In the genomic region with DNA sequence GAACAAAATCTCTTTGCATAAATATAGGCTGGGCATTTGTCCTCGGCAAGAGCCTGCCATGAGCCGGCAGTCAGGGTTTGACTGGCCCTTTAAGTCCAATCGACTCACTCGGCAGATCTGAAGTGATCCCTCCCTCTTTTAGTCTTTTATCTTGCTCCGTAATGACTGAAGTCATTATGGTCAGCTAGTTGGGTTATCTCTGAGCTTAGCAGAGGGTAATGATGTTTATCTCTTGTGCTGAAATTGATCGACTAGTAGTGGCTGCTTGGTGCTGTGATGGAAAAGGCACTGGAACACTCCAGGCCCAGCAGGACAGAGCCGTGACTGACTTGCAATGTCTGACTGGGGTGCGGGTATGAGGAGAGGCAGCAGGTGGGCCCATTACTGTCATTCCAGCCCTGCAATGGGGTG, we compare ENCODE assay signal across 1 cellular context.
A peak's percentile ranks its signal among the peaks of the same experiment; 100 is the strongest.
TF ChIP-seq lines count a peak whose summit lies in the region.

No MANE protein-coding gene starts in this region.

TF ChIP-seq in HepG2, 621 proteins besides CTCF, POLR2A, EP300 and RAD21 (continued from another document and continues in another):
- TF ChIP-seq HNF1A (IDR thresholded peaks at IDR 0.05; ENCODE audit: low read depth) (0 out of 2 replicates have a peak, but pooled peaks have one; percentile 11), HNF1A (CRISPR knock-in tag; IDR thresholded peaks at IDR 0.05; ENCODE audit: borderline replicate concordance) (no peak), ELF4 (CRISPR knock-in tag; IDR thresholded peaks at IDR 0.05; ENCODE audit: borderline replicate concordance) (no peak), THYN1 (CRISPR knock-in tag; IDR thresholded peaks at IDR 0.05; ENCODE audit: borderline replicate concordance, low read depth) (no peak), ZNF136 (CRISPR knock-in tag; IDR thresholded peaks at IDR 0.05; ENCODE audit: low read depth) (no peak), AGO1 (IDR thresholded peaks at IDR 0.05; ENCODE audit: low read depth, low read length, poor library complexity, severe bottlenecking) (no peak), KAT7 (CRISPR knock-in tag; IDR thresholded peaks at IDR 0.05; ENCODE audit: borderline replicate concordance) (no peak), HOXD1 (CRISPR knock-in tag; IDR thresholded peaks at IDR 0.05) (no peak), MIER3 (CRISPR knock-in tag; IDR thresholded peaks at IDR 0.05; ENCODE audit: borderline replicate concordance) (no peak), PBX2 (CRISPR knock-in tag; IDR thresholded peaks at IDR 0.05) (no peak), HNF1B (CRISPR knock-in tag; IDR thresholded peaks at IDR 0.05) (0 out of 2 replicates have a peak, but pooled peaks have one; percentile 18), SPEN (CRISPR knock-in tag; IDR thresholded peaks at IDR 0.05; ENCODE audit: low read depth) (no peak), ZNF598 (CRISPR knock-in tag; IDR thresholded peaks at IDR 0.05; ENCODE audit: borderline replicate concordance) (no peak), THAP11 (CRISPR knock-in tag; IDR thresholded peaks at IDR 0.05) (peak; percentile 46; the same call in 1 of the 2 replicates), JDP2 (CRISPR knock-in tag; IDR thresholded peaks at IDR 0.05; ENCODE audit: borderline replicate concordance) (no peak), NCOA2 (CRISPR knock-in tag; IDR thresholded peaks at IDR 0.05) (no peak), ZNF230 (CRISPR knock-in tag; IDR thresholded peaks at IDR 0.05) (no peak), SALL2 (CRISPR knock-in tag; IDR thresholded peaks at IDR 0.05) (no peak), DBP (CRISPR knock-in tag; IDR thresholded peaks at IDR 0.05; ENCODE audit: not compliant biosample characterization) (no peak), GATAD1 (CRISPR knock-in tag; IDR thresholded peaks at IDR 0.05) (peak; percentile 47; the same call in 1 of the 2 replicates), YEATS4 (CRISPR knock-in tag; IDR thresholded peaks at IDR 0.05; ENCODE audit: borderline replicate concordance) (0 out of 2 replicates have a peak, but pooled peaks have one; percentile 25), AHR (CRISPR knock-in tag; IDR thresholded peaks at IDR 0.05) (no peak), ZNF101 (CRISPR knock-in tag; IDR thresholded peaks at IDR 0.05; ENCODE audit: borderline replicate concordance, low read depth) (no peak), TAF1 (CRISPR knock-in tag; IDR thresholded peaks at IDR 0.05) (no peak), KLF11 (CRISPR knock-in tag; IDR thresholded peaks at IDR 0.05) (no peak), ZKSCAN8 (CRISPR knock-in tag; IDR thresholded peaks at IDR 0.05; ENCODE audit: borderline replicate concordance) (no peak), ARID3A (IDR thresholded peaks at IDR 0.05; ENCODE audit: low read depth, low read length) (0 out of 2 replicates have a peak, but pooled peaks have one; percentile 31), EHMT2 (IDR thresholded peaks at IDR 0.05; ENCODE audit: borderline replicate concordance, low read depth, low read length) (no peak), ZFP36 (IDR thresholded peaks at IDR 0.05; ENCODE audit: borderline replicate concordance, low read depth, low read length, partially characterized antibody) (no peak), U2AF2 (IDR thresholded peaks at IDR 0.05; ENCODE audit: low read depth, low read length) (no peak), MED1 (CRISPR knock-in tag; IDR thresholded peaks at IDR 0.05) (peak; percentile 56), MAFK (conservative IDR thresholded peaks at IDR 0.05 in 1 of 2, IDR thresholded peaks at IDR 0.05 in 1 of 2; ENCODE audit: low read length in 2 of 2) (no peak)
- TF ChIP-seq, protein P1, sequence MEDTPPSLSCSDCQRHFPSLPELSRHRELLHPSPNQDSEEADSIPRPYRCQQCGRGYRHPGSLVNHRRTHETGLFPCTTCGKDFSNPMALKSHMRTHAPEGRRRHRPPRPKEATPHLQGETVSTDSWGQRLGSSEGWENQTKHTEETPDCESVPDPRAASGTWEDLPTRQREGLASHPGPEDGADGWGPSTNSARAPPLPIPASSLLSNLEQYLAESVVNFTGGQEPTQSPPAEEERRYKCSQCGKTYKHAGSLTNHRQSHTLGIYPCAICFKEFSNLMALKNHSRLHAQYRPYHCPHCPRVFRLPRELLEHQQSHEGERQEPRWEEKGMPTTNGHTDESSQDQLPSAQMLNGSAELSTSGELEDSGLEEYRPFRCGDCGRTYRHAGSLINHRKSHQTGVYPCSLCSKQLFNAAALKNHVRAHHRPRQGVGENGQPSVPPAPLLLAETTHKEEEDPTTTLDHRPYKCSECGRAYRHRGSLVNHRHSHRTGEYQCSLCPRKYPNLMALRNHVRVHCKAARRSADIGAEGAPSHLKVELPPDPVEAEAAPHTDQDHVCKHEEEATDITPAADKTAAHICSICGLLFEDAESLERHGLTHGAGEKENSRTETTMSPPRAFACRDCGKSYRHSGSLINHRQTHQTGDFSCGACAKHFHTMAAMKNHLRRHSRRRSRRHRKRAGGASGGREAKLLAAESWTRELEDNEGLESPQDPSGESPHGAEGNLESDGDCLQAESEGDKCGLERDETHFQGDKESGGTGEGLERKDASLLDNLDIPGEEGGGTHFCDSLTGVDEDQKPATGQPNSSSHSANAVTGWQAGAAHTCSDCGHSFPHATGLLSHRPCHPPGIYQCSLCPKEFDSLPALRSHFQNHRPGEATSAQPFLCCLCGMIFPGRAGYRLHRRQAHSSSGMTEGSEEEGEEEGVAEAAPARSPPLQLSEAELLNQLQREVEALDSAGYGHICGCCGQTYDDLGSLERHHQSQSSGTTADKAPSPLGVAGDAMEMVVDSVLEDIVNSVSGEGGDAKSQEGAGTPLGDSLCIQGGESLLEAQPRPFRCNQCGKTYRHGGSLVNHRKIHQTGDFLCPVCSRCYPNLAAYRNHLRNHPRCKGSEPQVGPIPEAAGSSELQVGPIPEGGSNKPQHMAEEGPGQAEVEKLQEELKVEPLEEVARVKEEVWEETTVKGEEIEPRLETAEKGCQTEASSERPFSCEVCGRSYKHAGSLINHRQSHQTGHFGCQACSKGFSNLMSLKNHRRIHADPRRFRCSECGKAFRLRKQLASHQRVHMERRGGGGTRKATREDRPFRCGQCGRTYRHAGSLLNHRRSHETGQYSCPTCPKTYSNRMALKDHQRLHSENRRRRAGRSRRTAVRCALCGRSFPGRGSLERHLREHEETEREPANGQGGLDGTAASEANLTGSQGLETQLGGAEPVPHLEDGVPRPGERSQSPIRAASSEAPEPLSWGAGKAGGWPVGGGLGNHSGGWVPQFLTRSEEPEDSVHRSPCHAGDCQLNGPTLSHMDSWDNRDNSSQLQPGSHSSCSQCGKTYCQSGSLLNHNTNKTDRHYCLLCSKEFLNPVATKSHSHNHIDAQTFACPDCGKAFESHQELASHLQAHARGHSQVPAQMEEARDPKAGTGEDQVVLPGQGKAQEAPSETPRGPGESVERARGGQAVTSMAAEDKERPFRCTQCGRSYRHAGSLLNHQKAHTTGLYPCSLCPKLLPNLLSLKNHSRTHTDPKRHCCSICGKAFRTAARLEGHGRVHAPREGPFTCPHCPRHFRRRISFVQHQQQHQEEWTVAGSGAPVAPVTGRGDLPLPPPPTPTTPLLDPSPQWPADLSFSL (CRISPR knock-in tag; IDR thresholded peaks at IDR 0.05), result no peak
- TF ChIP-seq, protein P2, sequence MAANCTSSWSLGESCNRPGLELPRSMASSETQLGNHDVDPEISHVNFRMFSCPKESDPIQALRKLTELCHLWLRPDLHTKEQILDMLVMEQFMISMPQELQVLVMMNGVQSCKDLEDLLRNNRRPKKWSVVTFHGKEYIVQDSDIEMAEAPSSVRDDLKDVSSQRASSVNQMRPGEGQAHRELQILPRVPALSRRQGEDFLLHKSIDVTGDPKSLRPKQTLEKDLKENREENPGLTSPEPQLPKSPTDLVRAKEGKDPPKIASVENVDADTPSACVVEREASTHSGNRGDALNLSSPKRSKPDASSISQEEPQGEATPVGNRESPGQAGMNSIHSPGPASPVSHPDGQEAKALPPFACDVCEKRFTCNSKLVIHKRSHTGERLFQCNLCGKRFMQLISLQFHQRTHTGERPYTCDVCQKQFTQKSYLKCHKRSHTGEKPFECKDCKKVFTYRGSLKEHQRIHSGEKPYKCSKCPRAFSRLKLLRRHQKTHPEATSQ (CRISPR knock-in tag; IDR thresholded peaks at IDR 0.05; ENCODE audit: borderline replicate concordance), result 0 out of 2 replicates have a peak, but pooled peaks have one; percentile 39
- TF ChIP-seq, protein P3, sequence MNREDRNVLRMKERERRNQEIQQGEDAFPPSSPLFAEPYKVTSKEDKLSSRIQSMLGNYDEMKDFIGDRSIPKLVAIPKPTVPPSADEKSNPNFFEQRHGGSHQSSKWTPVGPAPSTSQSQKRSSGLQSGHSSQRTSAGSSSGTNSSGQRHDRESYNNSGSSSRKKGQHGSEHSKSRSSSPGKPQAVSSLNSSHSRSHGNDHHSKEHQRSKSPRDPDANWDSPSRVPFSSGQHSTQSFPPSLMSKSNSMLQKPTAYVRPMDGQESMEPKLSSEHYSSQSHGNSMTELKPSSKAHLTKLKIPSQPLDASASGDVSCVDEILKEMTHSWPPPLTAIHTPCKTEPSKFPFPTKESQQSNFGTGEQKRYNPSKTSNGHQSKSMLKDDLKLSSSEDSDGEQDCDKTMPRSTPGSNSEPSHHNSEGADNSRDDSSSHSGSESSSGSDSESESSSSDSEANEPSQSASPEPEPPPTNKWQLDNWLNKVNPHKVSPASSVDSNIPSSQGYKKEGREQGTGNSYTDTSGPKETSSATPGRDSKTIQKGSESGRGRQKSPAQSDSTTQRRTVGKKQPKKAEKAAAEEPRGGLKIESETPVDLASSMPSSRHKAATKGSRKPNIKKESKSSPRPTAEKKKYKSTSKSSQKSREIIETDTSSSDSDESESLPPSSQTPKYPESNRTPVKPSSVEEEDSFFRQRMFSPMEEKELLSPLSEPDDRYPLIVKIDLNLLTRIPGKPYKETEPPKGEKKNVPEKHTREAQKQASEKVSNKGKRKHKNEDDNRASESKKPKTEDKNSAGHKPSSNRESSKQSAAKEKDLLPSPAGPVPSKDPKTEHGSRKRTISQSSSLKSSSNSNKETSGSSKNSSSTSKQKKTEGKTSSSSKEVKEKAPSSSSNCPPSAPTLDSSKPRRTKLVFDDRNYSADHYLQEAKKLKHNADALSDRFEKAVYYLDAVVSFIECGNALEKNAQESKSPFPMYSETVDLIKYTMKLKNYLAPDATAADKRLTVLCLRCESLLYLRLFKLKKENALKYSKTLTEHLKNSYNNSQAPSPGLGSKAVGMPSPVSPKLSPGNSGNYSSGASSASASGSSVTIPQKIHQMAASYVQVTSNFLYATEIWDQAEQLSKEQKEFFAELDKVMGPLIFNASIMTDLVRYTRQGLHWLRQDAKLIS (CRISPR knock-in tag; IDR thresholded peaks at IDR 0.05), result no peak
